ENCODE assay signal across 31 cellular contexts in genomic region chr12:57343703-57344378, GRCh38.
DNase-seq lines count a peak whose midpoint lies in the region; ATAC-seq, FAIRE-seq and TF ChIP-seq lines count a peak whose summit lies in the region.
"Had no signal": no experiment of that assay in that cellular context is flagged by ENCODE, and none has a peak within 500 bp of the region (broad histone marks: within the 10 kb centered on the region; RNA-seq: fewer than 3 reads in every experiment).

No MANE protein-coding gene starts in this region.

- TF ChIP-seq CTCF in gastrocnemius medialis (IDR thresholded peaks at IDR 0.05 in 4 of 5, conservative IDR thresholded peaks at IDR 0.05 in 1 of 5): no peak

- TF ChIP-seq POLR2A in GM12892 (IDR thresholded peaks at IDR 0.05; ENCODE audit: low read depth, low read length) (no peak), gastrocnemius medialis (IDR thresholded peaks at IDR 0.05) (no peak)

- no peaks in the 10 kb centered on the region for H3K27me3 Mint-ChIP-seq in activated T-cell treated with anti-CD3 and anti-CD28 coated beads, Interleukin-2, amount 50 U/mL, for 72 hours (ENCODE audit: low read depth)
- H3K27me3 Mint-ChIP-seq: B cell; CD4-positive, alpha-beta memory T cell; memory B cell had no signal

- H3K36me3 ChIP-seq in gastrocnemius medialis: no peaks in the 10 kb centered on the region
- H3K36me3 ChIP-seq: ovary, transverse colon had no signal

- peak overlapping the region; percentile 67 for H3K27ac Mint-ChIP-seq in activated T-cell treated with anti-CD3 and anti-CD28 coated beads, Interleukin-2, amount 50 U/mL, for 72 hours
- no peak overlapping the region for H3K27ac Mint-ChIP-seq in stimulated activated effector memory CD8-positive, alpha-beta T cell treated with anti-CD3 and anti-CD28 coated beads, Interleukin-12 subunit alpha, Interleukin-12 subunit beta, amount 100 ng/mL, for 72 hours
- H3K27ac Mint-ChIP-seq: B cell; CD4-positive, alpha-beta memory T cell; HFFc6; memory B cell had no signal

- peaks cover 17% of the 10 kb centered on the region for H3K4me1 Mint-ChIP-seq in activated T-cell treated with anti-CD3 and anti-CD28 coated beads, Interleukin-2, amount 50 U/mL, for 72 hours (ENCODE audit: low read depth)
- peaks cover 24% of the 10 kb centered on the region for H3K4me1 Mint-ChIP-seq in stimulated activated effector memory CD8-positive, alpha-beta T cell treated with anti-CD3 and anti-CD28 coated beads, Interleukin-12 subunit alpha, Interleukin-12 subunit beta, amount 100 ng/mL, for 72 hours

- peaks cover 0 to 2% of the 10 kb centered on the region in 2 donors for H3K9me3 Mint-ChIP-seq in activated T-cell treated with anti-CD3 and anti-CD28 coated beads, Interleukin-2, amount 50 U/mL, for 72 hours
- H3K9me3 Mint-ChIP-seq in stimulated activated effector memory CD8-positive, alpha-beta T cell treated with anti-CD3 and anti-CD28 coated beads, Interleukin-12 subunit alpha, Interleukin-12 subunit beta, amount 100 ng/mL, for 72 hours: no peaks in the 10 kb centered on the region
- H3K9me3 Mint-ChIP-seq: CD4-positive, alpha-beta memory T cell; HFFc6; neural crest cell had no signal

- H3K4me3 ChIP-seq in gastrocnemius medialis: no peak overlapping the region
- H3K4me3 ChIP-seq: body of pancreas, left lung, ovary, transverse colon had no signal

- DNase-seq in activated T-cell treated with anti-CD3 and anti-CD28 coated beads, Interleukin-2, amount 50 U/mL, for 72 hours: peak; percentile 5 to 21
- DNase-seq in activated T-cell treated with anti-CD3 and anti-CD28 coated beads for 4 hours (no peak), GM12892 (ENCODE audit: insufficient read length) (no peak), gastrocnemius medialis (no peak)
- no peak for DNase-seq in stimulated activated effector memory CD8-positive, alpha-beta T cell treated with anti-CD3 and anti-CD28 coated beads, Interleukin-12 subunit alpha, Interleukin-12 subunit beta, amount 100 ng/mL, for 72 hours (ENCODE audit: low spot score in 2 of 2)
- DNase-seq: ACHN; activated CD4-positive, alpha-beta T cell treated with anti-CD3 and anti-CD28 coated beads for 4 hours; body of pancreas; CD4-positive, alpha-beta memory T cell; cerebellar nuclear complex; dermis blood vessel endothelial cell; endodermal cell; GOT3; HFFc6; islet precursor cell; KBM-7; left lung; NCI-H1092 treated with DMSO at 0.1 percent for 48 hours; NCI-H1694 treated with DMSO at 0.1 percent for 48 hours; NCI-H446 treated with DMSO at 0.1 percent for 48 hours; NCI-H774; SHP77; transverse colon had no signal

- peak; percentile 60 to 67 for ATAC-seq in activated T-cell treated with anti-CD3 and anti-CD28 coated beads, Interleukin-2, amount 50 U/mL, for 72 hours (replicated peaks in 1 of 2)
- ATAC-seq in HG03442 (IDR thresholded peaks at IDR 0.05; ENCODE audit: unreplicated experiment): peak; percentile 46
- peak; percentile 88 for ATAC-seq in stimulated activated effector memory CD8-positive, alpha-beta T cell treated with anti-CD3 and anti-CD28 coated beads, Interleukin-12 subunit alpha, Interleukin-12 subunit beta, amount 100 ng/mL, for 72 hours
- ATAC-seq in GM19351 (IDR thresholded peaks at IDR 0.05; ENCODE audit: unreplicated experiment): no peak
- ATAC-seq in HG02840 (IDR thresholded peaks at IDR 0.05; ENCODE audit: low FRiP score, unreplicated experiment): no peak
- ATAC-seq in gastrocnemius medialis: no peak
- ATAC-seq: body of pancreas, left lung, Panc1 had no signal

- H3K27ac ChIP-seq in gastrocnemius medialis: no peak overlapping the region
- H3K27ac ChIP-seq: body of pancreas, left lung, ovary, transverse colon had no signal

- H3K36me3 Mint-ChIP-seq in activated T-cell treated with anti-CD3 and anti-CD28 coated beads, Interleukin-2, amount 50 U/mL, for 72 hours (ENCODE audit: insufficient read depth in 2 of 2): peaks cover 3 to 25% of the 10 kb centered on the region in 2 donors
- H3K36me3 Mint-ChIP-seq in stimulated activated effector memory CD8-positive, alpha-beta T cell treated with anti-CD3 and anti-CD28 coated beads, Interleukin-12 subunit alpha, Interleukin-12 subunit beta, amount 100 ng/mL, for 72 hours: peaks cover 22% of the 10 kb centered on the region

- no peaks in the 10 kb centered on the region for H3K9me3 ChIP-seq in gastrocnemius medialis
- H3K9me3 ChIP-seq: body of pancreas, ovary, transverse colon had no signal

- in situ Hi-C loops in gastrocnemius medialis (cut with MboI; ENCODE audit: low sequenced_read_pairs in 4 of 4): no loop called here

- peak overlapping the region in 1 of 2 donors; percentile 9 for H3K4me3 Mint-ChIP-seq in activated T-cell treated with anti-CD3 and anti-CD28 coated beads, Interleukin-2, amount 50 U/mL, for 72 hours
- H3K4me3 Mint-ChIP-seq in stimulated activated effector memory CD8-positive, alpha-beta T cell treated with anti-CD3 and anti-CD28 coated beads, Interleukin-12 subunit alpha, Interleukin-12 subunit beta, amount 100 ng/mL, for 72 hours: no peak overlapping the region
- H3K4me3 Mint-ChIP-seq: B cell; CD4-positive, alpha-beta memory T cell; endodermal cell; HFFc6; memory B cell; neural crest cell had no signal

- intact Hi-C loops in gastrocnemius medialis (cut with DNase I; ENCODE audit: low total_unique reads): loop anchor here (5.0 kb wide), 1 partner anchor 108 kb away; no protein-coding TSS in a partner anchor

- peaks cover 32 to 36% of the 10 kb centered on the region in 2 donors for H3K4me1 ChIP-seq in gastrocnemius medialis

- H3K27me3 ChIP-seq in gastrocnemius medialis: no peaks in the 10 kb centered on the region
- H3K27me3 ChIP-seq: body of pancreas, left lung, ovary, transverse colon had no signal

- FAIRE-seq in GM12892 (lab: Jason Lieb, UNC): peak; percentile 21

Comparison
In these comparisons a context has a peak if more than half of its experiments do, and no peak if none do; other contexts are left out.
1. DNase-seq: peak in activated T-cell treated with anti-CD3 and anti-CD28 coated beads, Interleukin-2, amount 50 U/mL, for 72 hours (2 of 2); none in activated T-cell treated with anti-CD3 and anti-CD28 coated beads for 4 hours (single experiment), GM12892 (single experiment), stimulated activated effector memory CD8-positive, alpha-beta T cell treated with anti-CD3 and anti-CD28 coated beads, Interleukin-12 subunit alpha, Interleukin-12 subunit beta, amount 100 ng/mL, for 72 hours (0 of 2) and gastrocnemius medialis (0 of 2).
2. ATAC-seq: peak in activated T-cell treated with anti-CD3 and anti-CD28 coated beads, Interleukin-2, amount 50 U/mL, for 72 hours (2 of 2), HG03442 (single experiment) and stimulated activated effector memory CD8-positive, alpha-beta T cell treated with anti-CD3 and anti-CD28 coated beads, Interleukin-12 subunit alpha, Interleukin-12 subunit beta, amount 100 ng/mL, for 72 hours (single experiment); none in GM19351 (single experiment), HG02840 (single experiment) and gastrocnemius medialis (0 of 2).